In the genomic region with DNA sequence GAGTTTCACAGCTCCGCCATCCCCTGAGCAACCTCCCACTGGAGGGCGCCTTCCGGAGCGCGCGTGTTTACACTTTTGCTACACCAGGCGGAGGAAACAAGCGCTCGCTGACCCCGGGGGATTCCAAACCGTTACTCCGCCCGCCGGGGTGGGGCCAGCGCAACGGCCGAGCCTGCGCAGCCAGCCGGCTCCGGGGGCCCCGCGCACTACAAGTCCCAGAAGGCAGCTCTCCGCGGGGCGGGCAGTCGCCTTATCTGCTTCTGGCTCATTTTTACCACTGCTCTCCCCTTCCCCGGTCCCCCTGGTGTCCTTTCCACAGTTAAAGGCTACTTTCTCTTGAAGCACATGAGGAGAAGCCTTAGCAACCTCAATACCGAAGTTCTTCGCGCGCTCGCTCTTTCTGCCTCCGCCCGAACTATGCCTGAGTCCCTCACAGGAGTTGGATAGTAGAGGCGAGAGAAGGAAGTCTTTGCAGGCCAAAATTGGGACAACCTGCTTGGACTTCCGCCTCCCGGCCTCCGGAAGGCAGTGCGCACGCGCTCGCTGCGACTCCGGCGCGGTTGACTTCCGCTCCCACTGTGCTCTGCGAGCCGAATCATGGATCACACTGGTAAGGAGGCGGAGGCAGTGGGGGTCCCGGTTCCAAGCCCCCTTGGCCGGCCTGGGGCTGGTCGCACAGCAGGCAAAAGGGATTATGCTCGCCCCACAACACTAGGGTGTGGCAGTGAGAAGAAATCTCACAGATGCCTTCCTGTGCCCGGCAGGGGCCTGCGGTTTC, we compare ENCODE assay signal across 1 cellular context.
A peak's percentile ranks its signal among the peaks of the same experiment; 100 is the strongest.
TF ChIP-seq lines count a peak whose summit lies in the region.

A gene with protein sequence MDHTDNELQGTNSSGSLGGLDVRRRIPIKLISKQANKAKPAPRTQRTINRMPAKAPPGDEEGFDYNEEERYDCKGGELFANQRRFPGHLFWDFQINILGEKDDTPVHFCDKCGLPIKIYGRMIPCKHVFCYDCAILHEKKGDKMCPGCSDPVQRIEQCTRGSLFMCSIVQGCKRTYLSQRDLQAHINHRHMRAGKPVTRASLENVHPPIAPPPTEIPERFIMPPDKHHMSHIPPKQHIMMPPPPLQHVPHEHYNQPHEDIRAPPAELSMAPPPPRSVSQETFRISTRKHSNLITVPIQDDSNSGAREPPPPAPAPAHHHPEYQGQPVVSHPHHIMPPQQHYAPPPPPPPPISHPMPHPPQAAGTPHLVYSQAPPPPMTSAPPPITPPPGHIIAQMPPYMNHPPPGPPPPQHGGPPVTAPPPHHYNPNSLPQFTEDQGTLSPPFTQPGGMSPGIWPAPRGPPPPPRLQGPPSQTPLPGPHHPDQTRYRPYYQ (plus strand): TSS at position 576 of the 778 bp plus-strand sequence. CDS start 22 bp downstream, at position 598.

TF ChIP-seq in HEK293, 187 proteins besides CTCF, POLR2A, EP300 and RAD21 (continued from another document and continues in another):
- TF ChIP-seq, protein P1, sequence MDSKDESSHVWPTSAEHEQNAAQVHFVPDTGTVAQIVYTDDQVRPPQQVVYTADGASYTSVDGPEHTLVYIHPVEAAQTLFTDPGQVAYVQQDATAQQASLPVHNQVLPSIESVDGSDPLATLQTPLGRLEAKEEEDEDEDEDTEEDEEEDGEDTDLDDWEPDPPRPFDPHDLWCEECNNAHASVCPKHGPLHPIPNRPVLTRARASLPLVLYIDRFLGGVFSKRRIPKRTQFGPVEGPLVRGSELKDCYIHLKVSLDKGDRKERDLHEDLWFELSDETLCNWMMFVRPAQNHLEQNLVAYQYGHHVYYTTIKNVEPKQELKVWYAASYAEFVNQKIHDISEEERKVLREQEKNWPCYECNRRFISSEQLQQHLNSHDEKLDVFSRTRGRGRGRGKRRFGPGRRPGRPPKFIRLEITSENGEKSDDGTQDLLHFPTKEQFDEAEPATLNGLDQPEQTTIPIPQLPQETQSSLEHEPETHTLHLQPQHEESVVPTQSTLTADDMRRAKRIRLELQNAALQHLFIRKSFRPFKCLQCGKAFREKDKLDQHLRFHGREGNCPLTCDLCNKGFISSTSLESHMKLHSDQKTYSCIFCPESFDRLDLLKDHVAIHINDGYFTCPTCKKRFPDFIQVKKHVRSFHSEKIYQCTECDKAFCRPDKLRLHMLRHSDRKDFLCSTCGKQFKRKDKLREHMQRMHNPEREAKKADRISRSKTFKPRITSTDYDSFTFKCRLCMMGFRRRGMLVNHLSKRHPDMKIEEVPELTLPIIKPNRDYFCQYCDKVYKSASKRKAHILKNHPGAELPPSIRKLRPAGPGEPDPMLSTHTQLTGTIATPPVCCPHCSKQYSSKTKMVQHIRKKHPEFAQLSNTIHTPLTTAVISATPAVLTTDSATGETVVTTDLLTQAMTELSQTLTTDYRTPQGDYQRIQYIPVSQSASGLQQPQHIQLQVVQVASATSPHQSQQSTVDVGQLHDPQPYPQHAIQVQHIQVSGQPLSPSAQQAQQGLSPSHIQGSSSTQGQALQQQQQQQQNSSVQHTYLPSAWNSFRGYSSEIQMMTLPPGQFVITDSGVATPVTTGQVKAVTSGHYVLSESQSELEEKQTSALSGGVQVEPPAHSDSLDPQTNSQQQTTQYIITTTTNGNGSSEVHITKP (tag by site-specific recombination; IDR thresholded peaks at IDR 0.05) = peak; percentile 93
- TF ChIP-seq ZNF350 (tag by site-specific recombination; IDR thresholded peaks at IDR 0.05) (no peak), HOXD13 (CRISPR knock-in tag; IDR thresholded peaks at IDR 0.05; ENCODE audit: borderline replicate concordance) (no peak), ZNF561 (tag by site-specific recombination; IDR thresholded peaks at IDR 0.05; ENCODE audit: borderline replicate concordance) (peak; percentile 96), ZNF658 (tag by site-specific recombination; IDR thresholded peaks at IDR 0.05) (no peak), PRDM1 (tag by site-specific recombination; IDR thresholded peaks at IDR 0.05) (0 out of 2 replicates have a peak, but pooled peaks have one; percentile 54), ZNF18 (tag by site-specific recombination; IDR thresholded peaks at IDR 0.05) (peak; percentile 84), ZBTB6 (tag by site-specific recombination; IDR thresholded peaks at IDR 0.05) (peak; percentile 3; the same call in 1 of the 2 replicates), KLF7 (tag by site-specific recombination; IDR thresholded peaks at IDR 0.05; ENCODE audit: borderline replicate concordance) (peak; percentile 67; the same call in 1 of the 2 replicates), GLIS1 (tag by site-specific recombination; IDR thresholded peaks at IDR 0.05) (peak; percentile 74), ZNF785 (tag by site-specific recombination; IDR thresholded peaks at IDR 0.05) (peak; percentile 87; the same call in 1 of the 2 replicates), ZNF239 (tag by site-specific recombination; IDR thresholded peaks at IDR 0.05) (no peak), ZXDB (tag by site-specific recombination; IDR thresholded peaks at IDR 0.05) (peak; percentile 92), ZNF639 (tag by site-specific recombination; IDR thresholded peaks at IDR 0.05) (peak; percentile 35; the same call in 1 of the 2 replicates), BCL11B (tag by site-specific recombination; IDR thresholded peaks at IDR 0.05; ENCODE audit: low read depth) (peak; percentile 79; the same call in 1 of the 2 replicates), SALL2 (tag by site-specific recombination; IDR thresholded peaks at IDR 0.05; ENCODE audit: borderline replicate concordance) (no peak), ZNF24 (tag by site-specific recombination; IDR thresholded peaks at IDR 0.05) (0 out of 2 replicates have a peak, but pooled peaks have one; percentile 14), HIC1 (tag by site-specific recombination; IDR thresholded peaks at IDR 0.05) (no peak), YY1 (tag by site-specific recombination; IDR thresholded peaks at IDR 0.05) (0 out of 2 replicates have a peak, but pooled peaks have one; percentile 35), ZFP69B (tag by site-specific recombination; IDR thresholded peaks at IDR 0.05) (peak; percentile 74; the same call in 1 of the 2 replicates), ZBTB49 (tag by site-specific recombination; IDR thresholded peaks at IDR 0.05; ENCODE audit: low read depth) (no peak), ZNF670 (tag by site-specific recombination; IDR thresholded peaks at IDR 0.05; ENCODE audit: low read depth) (no peak), ZNF423 (tag by site-specific recombination; IDR thresholded peaks at IDR 0.05) (peak; percentile 52; the same call in 1 of the 2 replicates), ZBTB20 (tag by site-specific recombination; IDR thresholded peaks at IDR 0.05) (peak; percentile 68; the same call in 1 of the 2 replicates), ZNF366 (tag by site-specific recombination; conservative IDR thresholded peaks at IDR 0.05) (peak; percentile 69; the same call in 1 of the 2 replicates), EGR2 (tag by site-specific recombination; IDR thresholded peaks at IDR 0.05; ENCODE audit: low read depth) (no peak), ZNF677 (tag by site-specific recombination; IDR thresholded peaks at IDR 0.05) (no peak), BCL11A (tag by site-specific recombination; IDR thresholded peaks at IDR 0.05; ENCODE audit: low read depth) (0 out of 2 replicates have a peak, but pooled peaks have one; percentile 10), WT1 (tag by site-specific recombination; IDR thresholded peaks at IDR 0.05) (no peak), ZIC2 (tag by site-specific recombination; IDR thresholded peaks at IDR 0.05) (peak; percentile 68), ZNF513 (tag by site-specific recombination; IDR thresholded peaks at IDR 0.05) (no peak)
- TF ChIP-seq, protein P2, sequence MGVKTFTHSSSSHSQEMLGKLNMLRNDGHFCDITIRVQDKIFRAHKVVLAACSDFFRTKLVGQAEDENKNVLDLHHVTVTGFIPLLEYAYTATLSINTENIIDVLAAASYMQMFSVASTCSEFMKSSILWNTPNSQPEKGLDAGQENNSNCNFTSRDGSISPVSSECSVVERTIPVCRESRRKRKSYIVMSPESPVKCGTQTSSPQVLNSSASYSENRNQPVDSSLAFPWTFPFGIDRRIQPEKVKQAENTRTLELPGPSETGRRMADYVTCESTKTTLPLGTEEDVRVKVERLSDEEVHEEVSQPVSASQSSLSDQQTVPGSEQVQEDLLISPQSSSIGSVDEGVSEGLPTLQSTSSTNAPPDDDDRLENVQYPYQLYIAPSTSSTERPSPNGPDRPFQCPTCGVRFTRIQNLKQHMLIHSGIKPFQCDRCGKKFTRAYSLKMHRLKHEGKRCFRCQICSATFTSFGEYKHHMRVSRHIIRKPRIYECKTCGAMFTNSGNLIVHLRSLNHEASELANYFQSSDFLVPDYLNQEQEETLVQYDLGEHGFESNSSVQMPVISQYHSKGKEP (tag by site-specific recombination; IDR thresholded peaks at IDR 0.05) = 0 out of 2 replicates have a peak, but pooled peaks have one; percentile 50
- TF ChIP-seq, protein P3, sequence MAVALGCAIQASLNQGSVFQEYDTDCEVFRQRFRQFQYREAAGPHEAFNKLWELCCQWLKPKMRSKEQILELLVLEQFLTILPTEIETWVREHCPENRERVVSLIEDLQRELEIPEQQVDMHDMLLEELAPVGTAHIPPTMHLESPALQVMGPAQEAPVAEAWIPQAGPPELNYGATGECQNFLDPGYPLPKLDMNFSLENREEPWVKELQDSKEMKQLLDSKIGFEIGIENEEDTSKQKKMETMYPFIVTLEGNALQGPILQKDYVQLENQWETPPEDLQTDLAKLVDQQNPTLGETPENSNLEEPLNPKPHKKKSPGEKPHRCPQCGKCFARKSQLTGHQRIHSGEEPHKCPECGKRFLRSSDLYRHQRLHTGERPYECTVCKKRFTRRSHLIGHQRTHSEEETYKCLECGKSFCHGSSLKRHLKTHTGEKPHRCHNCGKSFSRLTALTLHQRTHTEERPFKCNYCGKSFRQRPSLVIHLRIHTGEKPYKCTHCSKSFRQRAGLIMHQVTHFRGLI (tag by site-specific recombination; IDR thresholded peaks at IDR 0.05) = peak; percentile 79
